Comparison of ENCODE assay signal across 20 cellular contexts in the genomic region with DNA sequence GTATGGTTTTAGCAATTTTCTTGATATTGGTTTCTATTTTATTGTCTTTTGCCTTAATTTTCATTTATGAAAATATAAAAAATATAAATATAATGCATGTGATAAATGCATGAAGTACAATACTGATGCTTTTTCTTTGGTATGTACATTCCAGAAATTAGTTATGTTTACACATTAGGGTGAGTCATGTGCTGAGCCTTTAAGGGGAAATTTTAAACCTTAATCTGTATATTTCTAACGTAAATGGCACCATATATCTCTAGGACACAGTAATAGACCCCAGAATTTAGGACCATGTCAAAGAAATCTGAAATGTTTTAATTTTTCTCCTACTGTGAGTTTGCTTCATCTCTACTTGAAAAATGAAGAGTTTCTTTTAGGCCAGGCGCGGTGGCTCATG.
"Had no signal": no experiment of that assay in that cellular context is flagged by ENCODE, and none has a peak within 500 bp of the region (broad histone marks: within the 10 kb centered on the region; RNA-seq: fewer than 3 reads in every experiment).

No MANE protein-coding gene starts in this region.

- H3K27me3 ChIP-seq: colonic mucosa, gastroesophageal sphincter, spleen, transverse colon had no signal

- H3K4me3 ChIP-seq: colonic mucosa, gastroesophageal sphincter, left ventricle myocardium inferior, lower lobe of right lung, spleen, thoracic aorta, transverse colon had no signal

- H3K36me3 ChIP-seq: colonic mucosa, gastroesophageal sphincter, left ventricle myocardium inferior, lower lobe of right lung, spleen, thoracic aorta, transverse colon had no signal

- DNase-seq: colonic mucosa; effector CD4-positive, alpha-beta T cell; endodermal cell; immature natural killer cell; kidney; left cardiac atrium; left ventricle myocardium inferior; lower lobe of right lung; natural killer cell; posterior cingulate gyrus; spleen; stimulated activated CD4-positive, alpha-beta T cell treated with anti-CD3 and anti-CD28 coated beads, Interleukin-15, amount 100 ng/mL, for 24 hours; stimulated activated CD4-positive, alpha-beta T cell treated with anti-CD3 and anti-CD28 coated beads, Interleukin-1b, Interleukin-23, amount 100 ng/mL, for 48 hours; stimulated activated CD4-positive, alpha-beta T cell treated with anti-CD3 and anti-CD28 coated beads, Interleukin-4, amount 100 ng/mL, for 24 hours; stimulated activated naive B cell treated with anti-CD40 and anti-IgM and Interleukin-4, amounts not matched to agents 10 μg/mL and 1 μg/mL and 100 μg/mL, for 72 hours; stimulated activated naive CD8-positive, alpha-beta T cell treated with anti-CD3 and anti-CD28 coated beads, Interleukin-15, amount 100 ng/mL, for 72 hours; substantia nigra; transverse colon had no signal

- H3K9me3 ChIP-seq: colonic mucosa, gastroesophageal sphincter, left ventricle myocardium inferior, lower lobe of right lung, thoracic aorta had no signal

- H3K4me1 ChIP-seq: colonic mucosa, lower lobe of right lung, transverse colon had no signal
